Comparison of ENCODE assay signal across 8 cellular contexts in genomic region chr11:9765320-9766101, GRCh38.
A peak's percentile ranks its signal among the peaks of the same experiment; 100 is the strongest.
DNase-seq lines count a peak whose midpoint lies in the region; ATAC-seq and TF ChIP-seq lines count a peak whose summit lies in the region.

No MANE protein-coding gene starts in this region.

- BruUV-seq in OCI-LY7 (replicated peaks; lab: Mats Ljungman, UMichigan), result no TSS peak

- H3K9me3 ChIP-seq in OCI-LY7 (ENCODE audit: low read length), result no peaks in the 10 kb centered on the region

- H3K36me3 ChIP-seq in OCI-LY7 (ENCODE audit: insufficient read depth, low read length), result no peaks in the 10 kb centered on the region

- TF ChIP-seq CTCF in OCI-LY7 (conservative IDR thresholded peaks at IDR 0.05; ENCODE audit: low read length), result no peak

- H3K4me2 ChIP-seq in OCI-LY7 (ENCODE audit: low read length), result peak overlapping the region; percentile 9; the same call in 1 of the 2 replicates

- H3K9me2 ChIP-seq in OCI-LY7 (ENCODE audit: insufficient read depth, low read length), result no peaks in the 10 kb centered on the region

- POLR2A ChIA-PET in OCI-LY7 (lab: Charles Lee), result interaction anchor here (0.8 to 1.3 kb wide), 3 partner anchors 9 to 551 kb away, joined by 3 to 4 read pairs (median 4); no protein-coding TSS in a partner anchor

- intact Hi-C loops in OCI-LY7 (cut with micrococcal nuclease; ENCODE audit: unreplicated experiment), result no loop called here

- no peak overlapping the region for H3K27ac ChIP-seq in OCI-LY7 (ENCODE audit: low read depth, low read length, poor library complexity, severe bottlenecking)
- H3K27ac ChIP-seq in skin epidermis, result peak overlapping the region in 14 of 21 experiments; percentile 23 to 77 (median 58)

- H3K4me3 ChIP-seq in OCI-LY7 (ENCODE audit: low read depth, low read length, poor library complexity, severe bottlenecking) (no peak overlapping the region), skin epidermis (no peak overlapping the region)

- no peaks in the 10 kb centered on the region for H3K9me3 Mint-ChIP-seq in activated T-cell treated with anti-CD3 and anti-CD28 coated beads, Interleukin-2, amount 50 U/mL, for 4 hours

- DNase-seq in OCI-LY7 (ENCODE audit: low spot score) (no peak), glomerular visceral epithelial cell (ENCODE audit: extremely low spot score) (peak; percentile 81), pons (ENCODE audit: low spot score) (no peak)
- no peak for DNase-seq in activated CD4-positive, CD25-positive, alpha-beta regulatory T cell treated with anti-CD3 and anti-CD28 coated beads, Interleukin-2, amount 50 U/mL, for 72 hours
- DNase-seq in activated T-cell treated with anti-CD3 and anti-CD28 coated beads, Interleukin-2, amount 50 U/mL, for 4 hours, result no peak

- TF ChIP-seq POLR2A in GM18505 (IDR thresholded peaks at IDR 0.05; ENCODE audit: borderline replicate concordance, extremely low read depth, insufficient read depth, insufficient read length), result no peak

- CTCF ChIA-PET in OCI-LY7 (lab: Charles Lee; ENCODE audit: unreplicated experiment), result interaction anchor here (0.6 kb wide), 1 partner anchor 144 kb away, joined by 3 read pairs; no protein-coding TSS in a partner anchor

- no peaks in the 10 kb centered on the region for H4K20me1 ChIP-seq in OCI-LY7 (ENCODE audit: insufficient read depth, low read length)

- H3K27me3 Mint-ChIP-seq in activated T-cell treated with anti-CD3 and anti-CD28 coated beads, Interleukin-2, amount 50 U/mL, for 4 hours (ENCODE audit: low read depth), result no peaks in the 10 kb centered on the region

- H3K79me2 ChIP-seq in OCI-LY7 (ENCODE audit: insufficient read depth, low read depth, low read length), result no peaks in the 10 kb centered on the region

- ATAC-seq in GM19395 (IDR thresholded peaks at IDR 0.05; ENCODE audit: unreplicated experiment), result peak; percentile 46
- ATAC-seq in GM18505 (IDR thresholded peaks at IDR 0.05; ENCODE audit: unreplicated experiment), result no peak
- no peak for ATAC-seq in activated T-cell treated with anti-CD3 and anti-CD28 coated beads, Interleukin-2, amount 50 U/mL, for 4 hours

- peaks cover 9% of the 10 kb centered on the region for H3K4me1 Mint-ChIP-seq in activated T-cell treated with anti-CD3 and anti-CD28 coated beads, Interleukin-2, amount 50 U/mL, for 4 hours (ENCODE audit: low read depth)

- H3K36me3 Mint-ChIP-seq in activated T-cell treated with anti-CD3 and anti-CD28 coated beads, Interleukin-2, amount 50 U/mL, for 4 hours (ENCODE audit: insufficient read depth), result peaks cover 5% of the 10 kb centered on the region

- no peak overlapping the region for H3K4me3 Mint-ChIP-seq in activated T-cell treated with anti-CD3 and anti-CD28 coated beads, Interleukin-2, amount 50 U/mL, for 4 hours

- no peak overlapping the region for H2AFZ ChIP-seq in OCI-LY7 (ENCODE audit: low read length)

- peaks cover 20% of the 10 kb centered on the region for H3K4me1 ChIP-seq in OCI-LY7 (ENCODE audit: insufficient read depth, low read length, poor library complexity, severe bottlenecking)
